In the genomic region with DNA sequence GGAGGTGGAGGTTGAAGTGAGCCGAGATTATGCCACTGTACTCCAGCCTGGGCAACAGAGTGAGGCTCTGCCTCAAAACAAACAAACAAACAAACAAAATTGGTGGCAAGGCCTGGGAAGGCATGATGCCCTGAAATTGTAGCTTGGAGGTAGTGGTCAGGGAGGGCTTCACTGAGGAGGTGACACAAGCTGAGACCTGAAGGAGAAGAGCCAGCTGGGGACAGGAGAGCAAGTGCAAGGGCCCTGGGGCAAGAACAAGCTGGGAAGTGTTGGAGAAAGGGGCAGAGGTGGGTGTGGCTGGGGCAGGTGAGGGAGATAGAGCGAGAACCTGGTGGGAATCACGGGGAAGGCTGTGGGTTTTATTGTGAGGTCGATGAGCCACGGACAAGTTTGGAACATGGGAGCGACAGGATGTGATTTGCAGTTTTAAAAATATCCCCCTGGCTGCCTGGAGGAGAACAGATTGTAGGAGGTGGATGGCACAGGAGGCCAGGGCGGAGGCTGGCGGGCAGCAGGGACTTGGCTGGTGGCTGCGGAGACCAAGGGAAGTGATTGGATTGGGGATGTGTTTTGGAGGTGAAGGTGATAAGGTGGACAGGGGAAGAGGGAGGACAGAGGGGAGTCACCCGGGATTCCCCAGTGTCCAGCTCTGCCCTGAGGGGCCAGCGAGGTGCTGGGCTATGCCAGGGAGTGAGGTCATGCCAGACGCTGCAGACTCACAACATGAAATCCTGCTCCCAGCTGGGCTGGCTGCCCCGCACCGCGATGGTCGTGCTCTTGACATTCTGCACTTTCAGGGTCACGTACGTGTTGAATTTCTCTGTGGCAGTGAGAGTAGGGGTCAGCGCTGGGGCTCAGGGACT, we compare ENCODE assay signal across 1 cellular context.
TF ChIP-seq lines count a peak whose summit lies in the region.

No MANE protein-coding gene starts in this region.

TF ChIP-seq in SK-N-SH, 30 proteins besides CTCF, POLR2A, EP300 and RAD21 (continued from another document):
- TF ChIP-seq, protein P1, sequence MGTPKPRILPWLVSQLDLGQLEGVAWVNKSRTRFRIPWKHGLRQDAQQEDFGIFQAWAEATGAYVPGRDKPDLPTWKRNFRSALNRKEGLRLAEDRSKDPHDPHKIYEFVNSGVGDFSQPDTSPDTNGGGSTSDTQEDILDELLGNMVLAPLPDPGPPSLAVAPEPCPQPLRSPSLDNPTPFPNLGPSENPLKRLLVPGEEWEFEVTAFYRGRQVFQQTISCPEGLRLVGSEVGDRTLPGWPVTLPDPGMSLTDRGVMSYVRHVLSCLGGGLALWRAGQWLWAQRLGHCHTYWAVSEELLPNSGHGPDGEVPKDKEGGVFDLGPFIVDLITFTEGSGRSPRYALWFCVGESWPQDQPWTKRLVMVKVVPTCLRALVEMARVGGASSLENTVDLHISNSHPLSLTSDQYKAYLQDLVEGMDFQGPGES (IDR thresholded peaks at IDR 0.05; ENCODE audit: low read depth, low read length): no peak
- TF ChIP-seq MXI1 (IDR thresholded peaks at IDR 0.05; ENCODE audit: low read depth, low read length): no peak
- no peak for TF ChIP-seq SMC3 (IDR thresholded peaks at IDR 0.05; ENCODE audit: low read depth, low read length)
- TF ChIP-seq MEF2A (IDR thresholded peaks at IDR 0.05; ENCODE audit: borderline replicate concordance, low read depth): no peak
- no peak for TF ChIP-seq TCF12 (IDR thresholded peaks at IDR 0.05)
- no peak for TF ChIP-seq GABPA (IDR thresholded peaks at IDR 0.05; ENCODE audit: low read depth)
- TF ChIP-seq, protein P2, sequence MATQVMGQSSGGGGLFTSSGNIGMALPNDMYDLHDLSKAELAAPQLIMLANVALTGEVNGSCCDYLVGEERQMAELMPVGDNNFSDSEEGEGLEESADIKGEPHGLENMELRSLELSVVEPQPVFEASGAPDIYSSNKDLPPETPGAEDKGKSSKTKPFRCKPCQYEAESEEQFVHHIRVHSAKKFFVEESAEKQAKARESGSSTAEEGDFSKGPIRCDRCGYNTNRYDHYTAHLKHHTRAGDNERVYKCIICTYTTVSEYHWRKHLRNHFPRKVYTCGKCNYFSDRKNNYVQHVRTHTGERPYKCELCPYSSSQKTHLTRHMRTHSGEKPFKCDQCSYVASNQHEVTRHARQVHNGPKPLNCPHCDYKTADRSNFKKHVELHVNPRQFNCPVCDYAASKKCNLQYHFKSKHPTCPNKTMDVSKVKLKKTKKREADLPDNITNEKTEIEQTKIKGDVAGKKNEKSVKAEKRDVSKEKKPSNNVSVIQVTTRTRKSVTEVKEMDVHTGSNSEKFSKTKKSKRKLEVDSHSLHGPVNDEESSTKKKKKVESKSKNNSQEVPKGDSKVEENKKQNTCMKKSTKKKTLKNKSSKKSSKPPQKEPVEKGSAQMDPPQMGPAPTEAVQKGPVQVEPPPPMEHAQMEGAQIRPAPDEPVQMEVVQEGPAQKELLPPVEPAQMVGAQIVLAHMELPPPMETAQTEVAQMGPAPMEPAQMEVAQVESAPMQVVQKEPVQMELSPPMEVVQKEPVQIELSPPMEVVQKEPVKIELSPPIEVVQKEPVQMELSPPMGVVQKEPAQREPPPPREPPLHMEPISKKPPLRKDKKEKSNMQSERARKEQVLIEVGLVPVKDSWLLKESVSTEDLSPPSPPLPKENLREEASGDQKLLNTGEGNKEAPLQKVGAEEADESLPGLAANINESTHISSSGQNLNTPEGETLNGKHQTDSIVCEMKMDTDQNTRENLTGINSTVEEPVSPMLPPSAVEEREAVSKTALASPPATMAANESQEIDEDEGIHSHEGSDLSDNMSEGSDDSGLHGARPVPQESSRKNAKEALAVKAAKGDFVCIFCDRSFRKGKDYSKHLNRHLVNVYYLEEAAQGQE (IDR thresholded peaks at IDR 0.05; ENCODE audit: low read depth, low read length): no peak
- TF ChIP-seq, protein P3, sequence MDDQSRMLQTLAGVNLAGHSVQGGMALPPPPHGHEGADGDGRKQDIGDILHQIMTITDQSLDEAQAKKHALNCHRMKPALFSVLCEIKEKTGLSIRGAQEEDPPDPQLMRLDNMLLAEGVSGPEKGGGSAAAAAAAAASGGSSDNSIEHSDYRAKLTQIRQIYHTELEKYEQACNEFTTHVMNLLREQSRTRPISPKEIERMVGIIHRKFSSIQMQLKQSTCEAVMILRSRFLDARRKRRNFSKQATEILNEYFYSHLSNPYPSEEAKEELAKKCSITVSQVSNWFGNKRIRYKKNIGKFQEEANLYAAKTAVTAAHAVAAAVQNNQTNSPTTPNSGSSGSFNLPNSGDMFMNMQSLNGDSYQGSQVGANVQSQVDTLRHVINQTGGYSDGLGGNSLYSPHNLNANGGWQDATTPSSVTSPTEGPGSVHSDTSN (IDR thresholded peaks at IDR 0.05): no peak
- TF ChIP-seq FOSL2 (IDR thresholded peaks at IDR 0.05; ENCODE audit: borderline replicate concordance, low read depth): no peak
- TF ChIP-seq RXRA (IDR thresholded peaks at IDR 0.05; ENCODE audit: borderline replicate concordance, low read depth): no peak
- TF ChIP-seq TAF1 (IDR thresholded peaks at IDR 0.05; ENCODE audit: borderline replicate concordance, low read depth, low read length): no peak
- TF ChIP-seq, protein P4, sequence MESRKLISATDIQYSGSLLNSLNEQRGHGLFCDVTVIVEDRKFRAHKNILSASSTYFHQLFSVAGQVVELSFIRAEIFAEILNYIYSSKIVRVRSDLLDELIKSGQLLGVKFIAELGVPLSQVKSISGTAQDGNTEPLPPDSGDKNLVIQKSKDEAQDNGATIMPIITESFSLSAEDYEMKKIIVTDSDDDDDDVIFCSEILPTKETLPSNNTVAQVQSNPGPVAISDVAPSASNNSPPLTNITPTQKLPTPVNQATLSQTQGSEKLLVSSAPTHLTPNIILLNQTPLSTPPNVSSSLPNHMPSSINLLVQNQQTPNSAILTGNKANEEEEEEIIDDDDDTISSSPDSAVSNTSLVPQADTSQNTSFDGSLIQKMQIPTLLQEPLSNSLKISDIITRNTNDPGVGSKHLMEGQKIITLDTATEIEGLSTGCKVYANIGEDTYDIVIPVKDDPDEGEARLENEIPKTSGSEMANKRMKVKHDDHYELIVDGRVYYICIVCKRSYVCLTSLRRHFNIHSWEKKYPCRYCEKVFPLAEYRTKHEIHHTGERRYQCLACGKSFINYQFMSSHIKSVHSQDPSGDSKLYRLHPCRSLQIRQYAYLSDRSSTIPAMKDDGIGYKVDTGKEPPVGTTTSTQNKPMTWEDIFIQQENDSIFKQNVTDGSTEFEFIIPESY (IDR thresholded peaks at IDR 0.05; ENCODE audit: borderline replicate concordance, low read depth): no peak
- no peak for TF ChIP-seq NFIC (IDR thresholded peaks at IDR 0.05; ENCODE audit: borderline replicate concordance)
- no peak for TF ChIP-seq GATA2 (CRISPR knock-in tag; IDR thresholded peaks at IDR 0.05)
- TF ChIP-seq RFX5 (IDR thresholded peaks at IDR 0.05; ENCODE audit: low read length): no peak
- TF ChIP-seq JUND (IDR thresholded peaks at IDR 0.05): no peak
- TF ChIP-seq CHD2 (IDR thresholded peaks at IDR 0.05; ENCODE audit: low read length, partially characterized antibody): no peak
